9 cellular contexts compared by ENCODE assay signal in the genomic region with DNA sequence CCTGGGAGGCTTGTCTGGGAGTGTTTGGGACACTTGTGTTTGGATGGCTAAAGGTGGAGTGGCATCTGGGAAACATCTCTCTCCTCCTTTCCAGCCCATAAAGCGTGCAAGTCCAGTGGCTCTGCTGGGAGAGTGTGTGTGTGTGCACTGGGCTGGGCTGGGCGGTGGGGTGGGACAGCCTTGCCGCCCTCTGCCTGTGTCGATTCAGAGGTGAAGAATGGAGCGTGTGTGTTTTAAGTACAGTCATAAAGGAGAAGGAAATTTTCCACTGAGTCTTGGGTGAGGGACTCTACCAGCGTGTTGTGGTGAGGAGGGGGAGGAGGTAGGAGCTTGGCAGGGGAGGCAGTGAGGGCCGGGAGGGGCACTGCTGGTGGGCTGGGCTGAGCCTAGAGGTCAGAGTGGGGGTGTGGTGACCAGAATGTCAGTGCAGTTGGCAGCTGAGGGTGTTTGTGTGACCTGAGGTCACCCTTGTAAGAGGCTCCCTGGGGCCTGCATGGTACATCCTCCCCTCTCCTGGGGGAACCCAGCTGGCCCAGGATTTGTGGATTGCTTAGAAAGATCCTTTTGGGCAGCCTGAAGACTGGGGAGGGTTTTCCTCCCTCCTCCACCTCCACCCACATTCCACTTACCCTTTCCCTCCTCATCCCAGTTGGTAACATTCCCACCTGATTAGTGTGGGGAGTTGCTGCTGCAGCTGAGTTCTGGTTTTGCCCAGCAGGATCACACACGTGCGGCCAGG. TPM values are rescaled to one million over a fixed set of nuclear protein-coding genes. Genes with fewer than 3 reads are reported as not detected.
DNase-seq lines count a peak whose midpoint lies in the region; ATAC-seq and TF ChIP-seq lines count a peak whose summit lies in the region.
"Had no signal": no experiment of that assay in that cellular context is flagged by ENCODE, and none has a peak within 500 bp of the region (broad histone marks: within the 10 kb centered on the region; RNA-seq: fewer than 3 reads in every experiment).

No MANE protein-coding gene starts in this region.

- no peaks in the 10 kb centered on the region for H3K4me1 Mint-ChIP-seq in activated naive CD4-positive, alpha-beta T cell treated with anti-CD3 and anti-CD28 coated beads, Interleukin-2, amount 10 ng/mL, durations not matched to agents 7 days and 5 days

- no peaks in the 10 kb centered on the region for H3K9me3 ChIP-seq in iPS-18a (ENCODE audit: control insufficient read depth, low read depth, low read length)

- H3K36me3 ChIP-seq in iPS-18a (ENCODE audit: control insufficient read depth, low read depth, low read length): no peaks in the 10 kb centered on the region

- peak; percentile 63 for DNase-seq in GM03348 (ENCODE audit: low spot score)
- DNase-seq in astrocyte of the cerebellum (ENCODE audit: low read depth): no peak
- DNase-seq in sciatic nerve (ENCODE audit: low spot score): peak; percentile 72
- no peak for DNase-seq in activated naive CD4-positive, alpha-beta T cell treated with anti-CD3 and anti-CD28 coated beads, Interleukin-2, amount 10 ng/mL, durations not matched to agents 7 days and 5 days
- no peak for DNase-seq in NCI-H446 (lab: John Stamatoyannopoulos, UW)
- DNase-seq: NCI-H526 had no signal

- CTCF ChIA-PET in activated naive CD4-positive, alpha-beta T cell treated with anti-CD3 and anti-CD28 coated beads, Interleukin-2, amount 10 ng/mL, durations not matched to agents 7 days and 5 days (lab: Charles Lee): interaction anchor here (0.6 to 1.0 kb wide), 2 partner anchors 8 to 197 kb away, joined by 4 read pairs; no protein-coding TSS in a partner anchor

- H3K9ac ChIP-seq in iPS-18a (ENCODE audit: low read length): no peak overlapping the region

- no peak overlapping the region for H3K27ac Mint-ChIP-seq in activated naive CD4-positive, alpha-beta T cell treated with anti-CD3 and anti-CD28 coated beads, Interleukin-2, amount 10 ng/mL, durations not matched to agents 7 days and 5 days

- peaks cover 73% of the 10 kb centered on the region for H3K27me3 Mint-ChIP-seq in activated naive CD4-positive, alpha-beta T cell treated with anti-CD3 and anti-CD28 coated beads, Interleukin-2, amount 10 ng/mL, durations not matched to agents 7 days and 5 days

- H3K27ac ChIP-seq in iPS-18a (ENCODE audit: low read length): no peak overlapping the region

- ATAC-seq in sciatic nerve (peak; percentile 49), HG02571 (IDR thresholded peaks at IDR 0.05; ENCODE audit: unreplicated experiment) (no peak), HG03571 (IDR thresholded peaks at IDR 0.05; ENCODE audit: unreplicated experiment) (no peak)

- peaks cover 26% of the 10 kb centered on the region for H3K4me1 ChIP-seq in iPS-18a (ENCODE audit: control insufficient read depth, low read depth, low read length)

- H3K4me3 ChIP-seq in astrocyte of the cerebellum (ENCODE audit: low read depth, low read length) (peak overlapping the region; percentile 62), iPS-18a (ENCODE audit: low read length) (peak overlapping the region; percentile 49)

- peaks cover 40% of the 10 kb centered on the region for H3K27me3 ChIP-seq in iPS-18a (ENCODE audit: control insufficient read depth, insufficient read depth, low read length)

- intact Hi-C loops in sciatic nerve (cut with DNase I): loop anchor here (5.0 kb wide), 1 partner anchor 184 kb away; no protein-coding TSS in a partner anchor

- no peaks in the 10 kb centered on the region for H3K36me3 Mint-ChIP-seq in activated naive CD4-positive, alpha-beta T cell treated with anti-CD3 and anti-CD28 coated beads, Interleukin-2, amount 10 ng/mL, durations not matched to agents 7 days and 5 days

- no peaks in the 10 kb centered on the region for H3K9me3 Mint-ChIP-seq in activated naive CD4-positive, alpha-beta T cell treated with anti-CD3 and anti-CD28 coated beads, Interleukin-2, amount 10 ng/mL, durations not matched to agents 7 days and 5 days

- no peak for TF ChIP-seq CTCF in astrocyte of the cerebellum (IDR thresholded peaks at IDR 0.05; ENCODE audit: low read depth, low read length, missing control alignments)

- H3K4me3 Mint-ChIP-seq in activated naive CD4-positive, alpha-beta T cell treated with anti-CD3 and anti-CD28 coated beads, Interleukin-2, amount 10 ng/mL, durations not matched to agents 7 days and 5 days: no peak overlapping the region

- in situ Hi-C loops in astrocyte of the cerebellum (cut with HindIII; ENCODE audit: low sequenced_read_pairs): no loop called here

RNA-seq across cellular contexts. Expression of a gene that starts 1.7 kb away (rescaled TPM):
- total RNA-seq in sciatic nerve: 560 TPM

Comparison
In these comparisons a context has a peak if more than half of its experiments do, and no peak if none do; other contexts are left out.
1. DNase-seq: peak in GM03348 (single experiment) and sciatic nerve (single experiment); none in astrocyte of the cerebellum (single experiment), activated naive CD4-positive, alpha-beta T cell treated with anti-CD3 and anti-CD28 coated beads, Interleukin-2, amount 10 ng/mL, durations not matched to agents 7 days and 5 days (single experiment) and NCI-H446 (0 of 2).